Comparison of ENCODE assay signal across 8 cellular contexts in the genomic region with DNA sequence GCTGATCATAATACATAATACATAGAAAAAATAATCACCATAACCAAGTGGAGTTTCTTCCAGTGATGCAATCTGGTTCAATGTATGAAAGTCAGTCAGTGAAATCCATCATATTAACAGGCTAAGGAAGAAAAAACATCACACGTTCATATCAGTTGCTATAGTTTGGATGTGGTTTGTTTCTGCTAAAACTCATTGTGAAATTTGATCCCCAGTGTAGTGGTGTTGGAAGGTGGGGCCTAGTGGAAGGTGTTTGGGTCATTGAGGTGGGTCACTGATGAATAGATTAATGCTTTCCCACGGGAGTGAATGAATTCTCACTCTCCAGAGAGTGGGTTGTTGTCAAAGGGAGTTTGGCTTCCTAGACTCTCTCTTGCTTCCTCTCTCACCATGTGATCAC.
"Had no signal": no experiment of that assay in that cellular context is flagged by ENCODE, and none has a peak within 500 bp of the region (broad histone marks: within the 10 kb centered on the region; RNA-seq: fewer than 3 reads in every experiment).

No MANE protein-coding gene starts in this region.

- H3K4me3 Mint-ChIP-seq: GM23338, H9 had no signal

- DNase-seq: H9, HCEC 1CT, IMR-90 had no signal

- FAIRE-seq: H1, H54, HTR-8/SVneo, K562 had no signal

- H3K27ac Mint-ChIP-seq: GM23338, H9 had no signal

- ATAC-seq: GM23338, K562 had no signal

- H3K4me3 ChIP-seq: GM23338, K562 had no signal

- H3K4me1 Mint-ChIP-seq: GM23338, H9 had no signal
